ENCODE assay signal across 20 cellular contexts in the genomic region with DNA sequence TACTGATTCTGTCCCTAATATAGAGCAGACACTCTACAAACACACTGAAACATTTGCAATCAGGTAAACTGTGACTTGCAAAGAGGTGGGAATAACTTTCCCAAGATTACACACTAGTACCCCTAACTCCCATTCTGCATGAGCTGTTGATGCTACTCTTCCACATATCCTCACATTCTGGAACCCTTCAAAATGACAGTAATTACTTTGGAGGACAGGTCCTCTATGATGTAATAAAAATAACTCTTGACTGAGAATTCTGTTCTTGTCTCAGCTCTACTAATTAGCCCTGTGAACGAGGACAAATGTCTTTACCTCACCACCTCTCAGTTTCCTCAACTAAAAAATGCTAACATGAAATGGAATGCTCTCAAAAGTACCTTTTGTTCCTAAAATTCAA.
"Had no signal": no experiment of that assay in that cellular context is flagged by ENCODE, and none has a peak within 500 bp of the region (broad histone marks: within the 10 kb centered on the region; RNA-seq: fewer than 3 reads in every experiment).

No MANE protein-coding gene starts in this region.

- DNase-seq: cortex of kidney; effector CD8-positive, alpha-beta T cell; effector memory CD8-positive, alpha-beta T cell; endodermal cell; erythroblast; foreskin keratinocyte; glutamatergic neuron; head of caudate nucleus; heart right ventricle; hippocampal formation; left cardiac atrium; left lung; left ventricle myocardium superior; lower lobe of right lung; mesenchymal stem cell; mucosa of descending colon; naive B cell; naive thymus-derived CD8-positive, alpha-beta T cell had no signal

- ATAC-seq: effector memory CD8-positive, alpha-beta T cell; esophagus mucosa; foreskin keratinocyte; heart right ventricle; left cardiac atrium; left lung; left ventricle myocardium superior; lower lobe of right lung; mucosa of descending colon; naive thymus-derived CD8-positive, alpha-beta T cell had no signal

- H3K36me3 ChIP-seq: heart right ventricle, left lung, lower lobe of right lung had no signal

- H3K27me3 ChIP-seq: foreskin keratinocyte, heart right ventricle, left lung had no signal

- H3K4me3 ChIP-seq: heart right ventricle, left lung, lower lobe of right lung, mucosa of descending colon had no signal

- H3K9me3 ChIP-seq: left lung, lower lobe of right lung, mucosa of descending colon had no signal

- H3K27ac ChIP-seq: epithelial cell of prostate, foreskin keratinocyte, heart right ventricle, left lung, lower lobe of right lung had no signal

- H3K4me1 ChIP-seq: left lung, lower lobe of right lung had no signal
